ENCODE assay signal across 18 cellular contexts in genomic region chr20:61804896-61805295, GRCh38.
"Had no signal": no experiment of that assay in that cellular context is flagged by ENCODE, and none has a peak within 500 bp of the region (broad histone marks: within the 10 kb centered on the region; RNA-seq: fewer than 3 reads in every experiment).

No MANE protein-coding gene starts in this region.

- H3K4me1 ChIP-seq: pancreas had no signal

- H3K36me3 ChIP-seq: pancreas, sigmoid colon, thoracic aorta, upper lobe of left lung had no signal

- H3K9me3 ChIP-seq: pancreas, sigmoid colon, thoracic aorta, upper lobe of left lung had no signal

- H3K27me3 ChIP-seq: upper lobe of left lung had no signal

- H3K27ac ChIP-seq: dorsolateral prefrontal cortex, pancreas, sigmoid colon, thoracic aorta, upper lobe of left lung had no signal

- DNase-seq: activated CD4-positive, alpha-beta T cell treated with anti-CD3 and anti-CD28 coated beads, Interleukin-2, amount 10 ng/mL, durations not matched to agents 7 days and 5 days; activated CD8-positive, alpha-beta T cell treated with anti-CD3 and anti-CD28 coated beads, Interleukin-2, amount 10 ng/mL, durations not matched to agents 7 days and 5 days; activated naive CD4-positive, alpha-beta T cell treated with Interleukin-2 at 50 U/mL for 16 hours; activated T-cell treated with anti-CD3 and anti-CD28 coated beads, Interleukin-2, amount 50 U/mL, for 24 hours; caudate nucleus; foreskin fibroblast; hypothalamus; islet precursor cell; naive B cell; sigmoid colon; stimulated activated CD4-positive, alpha-beta T cell treated with anti-CD3 and anti-CD28 coated beads, Interleukin-4, amount 100 ng/mL, for 4 hours; T-cell; T-helper 9 cell; upper lobe of left lung had no signal

- H3K4me3 ChIP-seq: dorsolateral prefrontal cortex, pancreas, sigmoid colon, thoracic aorta, upper lobe of left lung had no signal

- ATAC-seq: activated CD8-positive, alpha-beta T cell treated with anti-CD3 and anti-CD28 coated beads, Interleukin-2, amount 10 ng/mL, durations not matched to agents 7 days and 5 days; left lobe of liver; pancreas; T-cell had no signal
